27 cellular contexts compared by ENCODE assay signal in the genomic region with DNA sequence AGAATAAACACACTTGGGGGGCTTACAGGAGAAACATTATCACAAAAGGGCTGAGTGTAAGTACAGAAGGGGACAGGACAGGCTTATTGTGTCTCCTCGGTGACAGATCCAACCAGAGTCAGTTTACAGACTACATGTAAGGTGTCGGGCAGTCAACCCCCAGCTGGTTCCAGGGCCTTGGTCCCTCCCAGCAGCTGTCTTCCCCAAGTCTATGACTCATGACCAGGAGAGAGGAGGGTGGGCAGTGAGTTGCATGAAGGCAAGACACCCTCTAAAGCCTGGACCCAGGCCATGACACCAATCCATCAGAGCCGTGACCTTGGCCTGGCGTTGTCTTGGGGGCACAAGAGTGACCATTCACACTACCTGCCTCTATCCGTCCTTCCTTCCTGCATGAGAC.
"Had no signal": no experiment of that assay in that cellular context is flagged by ENCODE, and none has a peak within 500 bp of the region (broad histone marks: within the 10 kb centered on the region; RNA-seq: fewer than 3 reads in every experiment).

No MANE protein-coding gene starts in this region.

- DNase-seq: dorsolateral prefrontal cortex; effector CD8-positive, alpha-beta T cell; foreskin fibroblast; heart left ventricle; left cardiac atrium; left lung; mesenchymal stem cell; mucosa of descending colon; naive thymus-derived CD4-positive, alpha-beta T cell; nucleus accumbens; right cardiac atrium; sigmoid colon; stimulated activated CD4-positive, alpha-beta T cell treated with anti-CD3 and anti-CD28 coated beads, Interleukin-15, amount 100 ng/mL, for 24 hours; stimulated activated CD4-positive, alpha-beta T cell treated with anti-CD3 and anti-CD28 coated beads, Interleukin-4, amount 100 ng/mL, for 1 hour; stimulated activated CD8-positive, alpha-beta memory T cell treated with anti-CD3 and anti-CD28 coated beads, Interleukin-4, amount 100 ng/mL, for 48 hours; stimulated activated naive CD4-positive, alpha-beta T cell; stimulated activated naive CD8-positive, alpha-beta T cell treated with anti-CD3 and anti-CD28 coated beads, Interleukin-15, amount 100 ng/mL, for 72 hours; trophoblast cell had no signal

- FAIRE-seq: colon, islet of Langerhans had no signal

- H3K36me3 ChIP-seq: gastroesophageal sphincter, heart left ventricle, left lung, neural progenitor cell, prostate gland, sigmoid colon, suprapubic skin had no signal

- H3K4me3 ChIP-seq: dorsolateral prefrontal cortex, gastroesophageal sphincter, heart left ventricle, hepatocyte, left lung, mucosa of descending colon, neural progenitor cell, prostate gland, sigmoid colon, skin epidermis, suprapubic skin had no signal

- ATAC-seq: gastroesophageal sphincter; heart left ventricle; left cardiac atrium; left lung; mucosa of descending colon; naive thymus-derived CD4-positive, alpha-beta T cell; right cardiac atrium; stimulated activated naive CD8-positive, alpha-beta T cell treated with anti-CD3 and anti-CD28 coated beads, Interleukin-15, amount 100 ng/mL, for 72 hours had no signal

- H3K4me1 ChIP-seq: gastroesophageal sphincter, left lung, neural progenitor cell, prostate gland, sigmoid colon had no signal

- H3K27ac ChIP-seq: dorsolateral prefrontal cortex, epithelial cell of prostate, gastroesophageal sphincter, heart left ventricle, hepatocyte, left lung, neural progenitor cell, prostate gland, sigmoid colon, skin epidermis, suprapubic skin had no signal

- H3K27me3 ChIP-seq: heart left ventricle, hepatocyte, left lung, neural progenitor cell, sigmoid colon, suprapubic skin had no signal

- H3K9me3 ChIP-seq: gastroesophageal sphincter, heart left ventricle, left lung, mucosa of descending colon, prostate gland, sigmoid colon, suprapubic skin had no signal
